14 cellular contexts compared by ENCODE assay signal in the genomic region with DNA sequence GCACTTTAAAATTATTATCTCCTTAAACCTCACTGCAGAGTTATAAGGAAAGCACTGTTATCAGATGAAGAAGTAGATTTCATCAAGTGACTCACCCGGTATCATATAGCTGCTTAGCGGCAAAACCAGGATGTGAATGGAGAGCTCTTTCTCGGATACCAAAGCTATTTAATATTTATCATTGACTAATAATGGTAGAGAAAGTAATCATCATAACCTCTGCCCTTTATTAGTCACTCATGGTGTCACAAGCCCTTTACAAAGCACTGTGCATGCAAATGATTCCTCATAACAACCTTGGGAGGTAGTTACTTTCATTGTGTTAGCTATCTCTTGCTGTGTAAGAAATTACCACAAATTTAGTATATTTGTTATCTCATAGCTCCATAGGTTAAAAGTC.
DNase-seq lines count a peak whose midpoint lies in the region; ATAC-seq, FAIRE-seq and TF ChIP-seq lines count a peak whose summit lies in the region.
"Had no signal": no experiment of that assay in that cellular context is flagged by ENCODE, and none has a peak within 500 bp of the region (broad histone marks: within the 10 kb centered on the region; RNA-seq: fewer than 3 reads in every experiment).

No MANE protein-coding gene starts in this region.

- peaks cover 24% of the 10 kb centered on the region for H3K4me1 ChIP-seq in keratinocyte (ENCODE audit: control insufficient read depth, extremely low read depth, insufficient read depth, low read length)
- H3K4me1 ChIP-seq: body of pancreas had no signal

- no peaks in the 10 kb centered on the region for H3K9me1 ChIP-seq in keratinocyte (ENCODE audit: control insufficient read depth, extremely low read depth, insufficient read depth, low read length)

- H3K9me3 ChIP-seq in keratinocyte (ENCODE audit: control insufficient read depth, low read depth, low read length) = no peaks in the 10 kb centered on the region
- H3K9me3 ChIP-seq: body of pancreas had no signal

- no peaks in the 10 kb centered on the region for H3K36me3 ChIP-seq in keratinocyte (ENCODE audit: control insufficient read depth in 2 of 2, extremely low read depth in 1 of 2, insufficient read depth in 2 of 2, low read length in 2 of 2)

- H3K4me3 ChIP-seq in keratinocyte (ENCODE audit: control insufficient read depth in 2 of 3, extremely low read depth in 1 of 3, insufficient read depth in 2 of 3, low read depth in 1 of 3, low read length in 3 of 3) = no peak overlapping the region
- H3K4me3 ChIP-seq: body of pancreas had no signal

- H3K79me2 ChIP-seq in keratinocyte (ENCODE audit: control insufficient read depth, insufficient read depth, low read length) = no peaks in the 10 kb centered on the region

- no peak overlapping the region for H2AFZ ChIP-seq in keratinocyte (ENCODE audit: control insufficient read depth, low read length)

- no peak overlapping the region for H3K4me2 ChIP-seq in keratinocyte (ENCODE audit: control insufficient read depth, extremely low read depth, insufficient read depth, low read depth, low read length)

- peak overlapping the region; percentile 83 for H3K27ac ChIP-seq in keratinocyte (ENCODE audit: control insufficient read depth, insufficient read depth, low read length)
- H3K27ac ChIP-seq: body of pancreas had no signal

- dilution Hi-C loops in keratinocyte (cut with MboI; ENCODE audit: extremely low pct_ligation_motif_present, low sequenced_read_pairs) = no loop called here

- DNase-seq in activated CD4-positive, CD25-positive, alpha-beta regulatory T cell (lab: John Stamatoyannopoulos, UW) = no peak
- DNase-seq in keratinocyte (ENCODE audit: low read depth, low spot score) (no peak), GM10266 (ENCODE audit: extremely low spot score) (no peak), medulla oblongata (ENCODE audit: extremely low spot score) (no peak)
- DNase-seq: body of pancreas; left ventricle myocardium superior; naive B cell; NCI-H2171; NK-92 treated with Interleukin-12 subunit alpha and Interleukin-12 subunit beta, amount 100 ng/mL, for 24 hours; SHP77 treated with DMSO at 0.1 percent for 48 hours had no signal

- FAIRE-seq in keratinocyte (lab: Jason Lieb, UNC) = no peak

- no peak for TF ChIP-seq CTCF in keratinocyte (optimal IDR thresholded peaks at IDR 0.05 in 1 of 3, IDR thresholded peaks at IDR 0.05 in 1 of 3, conservative IDR thresholded peaks at IDR 0.05 in 1 of 3; ENCODE audit: extremely low read depth in 1 of 3, insufficient read depth in 2 of 3, low read length in 3 of 3)
- no peak for TF ChIP-seq CTCF in GM10266 (IDR thresholded peaks at IDR 0.05; ENCODE audit: control insufficient read depth, insufficient read depth, low read depth, missing control alignments)

- no peaks in the 10 kb centered on the region for H3K27me3 ChIP-seq in keratinocyte (ENCODE audit: control insufficient read depth, extremely low read depth, insufficient read depth, low read length)
- H3K27me3 ChIP-seq: body of pancreas had no signal

- ATAC-seq in activated CD4-positive, CD25-positive, alpha-beta regulatory T cell treated with anti-CD3 and anti-CD28 coated beads, Interleukin-2, amount 50 U/mL, for 24 hours = peak; percentile 90 to 91
- ATAC-seq in GM19463 (IDR thresholded peaks at IDR 0.05; ENCODE audit: unreplicated experiment) (peak; percentile 76), HG03558 (IDR thresholded peaks at IDR 0.05; ENCODE audit: extremely low read depth, unreplicated experiment) (peak; percentile 65), GM21515 (IDR thresholded peaks at IDR 0.05; ENCODE audit: unreplicated experiment) (no peak)
- ATAC-seq: body of pancreas, left ventricle myocardium superior had no signal

- H4K20me1 ChIP-seq in keratinocyte (ENCODE audit: control insufficient read depth, extremely low read depth, insufficient read depth, low read length) = no peaks in the 10 kb centered on the region

- peak overlapping the region; percentile 40 for H3K9ac ChIP-seq in keratinocyte (ENCODE audit: control insufficient read depth, extremely low read depth, insufficient read depth, low read length)
